Comparison of ENCODE assay signal across 1 cellular context in genomic region chr12:48779869-48780268, GRCh38.
A peak's percentile ranks its signal among the peaks of the same experiment; 100 is the strongest.
TF ChIP-seq lines count a peak whose summit lies in the region.

No MANE protein-coding gene starts in this region.

TF ChIP-seq in SK-N-SH, 30 proteins besides CTCF, POLR2A, EP300 and RAD21 (continued from another document):
- TF ChIP-seq RXRA (IDR thresholded peaks at IDR 0.05; ENCODE audit: borderline replicate concordance, low read depth) (peak; percentile 47; the same call in 1 of the 2 replicates), GABPA (IDR thresholded peaks at IDR 0.05; ENCODE audit: low read depth) (no peak), YY1 (IDR thresholded peaks at IDR 0.05; ENCODE audit: low read depth) (0 out of 2 replicates have a peak, but pooled peaks have one; percentile 33), ELF1 (IDR thresholded peaks at IDR 0.05) (no peak), FOSL2 (IDR thresholded peaks at IDR 0.05; ENCODE audit: borderline replicate concordance, low read depth) (peak; percentile 69), FOXM1 (IDR thresholded peaks at IDR 0.05; ENCODE audit: low read depth) (no peak), MEF2A (IDR thresholded peaks at IDR 0.05; ENCODE audit: borderline replicate concordance, low read depth) (peak; percentile 76; the same call in 1 of the 2 replicates)
